ENCODE assay signal across 12 cellular contexts in genomic region chr12:32031109-32031508, GRCh38.
A peak's percentile ranks its signal among the peaks of the same experiment; 100 is the strongest.
DNase-seq lines count a peak whose midpoint lies in the region; ATAC-seq and TF ChIP-seq lines count a peak whose summit lies in the region.
"Had no signal": no experiment of that assay in that cellular context is flagged by ENCODE, and none has a peak within 500 bp of the region (broad histone marks: within the 10 kb centered on the region; RNA-seq: fewer than 3 reads in every experiment).

No MANE protein-coding gene starts in this region.

- no peak overlapping the region for H3K4me3 Mint-ChIP-seq in natural killer cell
- H3K4me3 Mint-ChIP-seq: activated naive CD8-positive, alpha-beta T cell treated with anti-CD3 and anti-CD28 coated beads, Interleukin-2, amount 10 ng/mL, durations not matched to agents 7 days and 5 days had no signal

- H3K9ac ChIP-seq in mesenchymal stem cell (ENCODE audit: low read length): no peak overlapping the region
- H3K9ac ChIP-seq: GM23248 had no signal

- no peak overlapping the region for H3K4me2 ChIP-seq in mesenchymal stem cell (ENCODE audit: low read length, poor library complexity, severe bottlenecking)

- intact Hi-C loops in natural killer cell (cut with micrococcal nuclease): no loop called here

- H3K4ac ChIP-seq in mesenchymal stem cell (ENCODE audit: low read depth in 1 of 2, low read length in 2 of 2): no peak overlapping the region

- H3K4me3 ChIP-seq in Jurkat, Clone E6-1 (ENCODE audit: low read length): no peak overlapping the region
- no peak overlapping the region for H3K4me3 ChIP-seq in mesenchymal stem cell (ENCODE audit: insufficient read depth in 1 of 2, low read depth in 1 of 2, low read length in 2 of 2)
- H3K4me3 ChIP-seq: GM23248 had no signal

- H3K36me3 Mint-ChIP-seq in natural killer cell: no peaks in the 10 kb centered on the region
- H3K36me3 Mint-ChIP-seq: activated naive CD8-positive, alpha-beta T cell treated with anti-CD3 and anti-CD28 coated beads, Interleukin-2, amount 10 ng/mL, durations not matched to agents 7 days and 5 days had no signal

- H2BK5ac ChIP-seq in mesenchymal stem cell (ENCODE audit: low read depth, low read length, poor library complexity, severe bottlenecking): no peak overlapping the region

- H3K18ac ChIP-seq in mesenchymal stem cell (ENCODE audit: low read depth in 1 of 2, low read length in 2 of 2): peak overlapping the region in 1 of 2 experiments; percentile 37

- peaks cover 3% of the 10 kb centered on the region for H3K4me1 ChIP-seq in mesenchymal stem cell (ENCODE audit: control insufficient read depth, insufficient read depth, low read depth, low read length)

- peaks cover 0 to 3% of the 10 kb centered on the region in 2 donors for H3K27me3 Mint-ChIP-seq in natural killer cell (ENCODE audit: low read depth in 2 of 2)

- DNase-seq in A172 (ENCODE audit: low spot score): peak; percentile 16
- peak; percentile 91 for DNase-seq in Jurkat, Clone E6-1 (ENCODE audit: low read depth, low spot score)
- DNase-seq in astrocyte of the hippocampus (ENCODE audit: low read depth, low spot score): peak; percentile 13
- no peak for DNase-seq in mesenchymal stem cell
- DNase-seq in substantia nigra (lab: John Stamatoyannopoulos, UW): no peak
- no peak for DNase-seq in natural killer cell
- DNase-seq in NCI-H2107 (lab: John Stamatoyannopoulos, UW): no peak
- DNase-seq: activated CD4-positive, alpha-beta T cell treated with anti-CD3 and anti-CD28 coated beads for 48 hours; activated naive CD8-positive, alpha-beta T cell treated with anti-CD3 and anti-CD28 coated beads, Interleukin-2, amount 10 ng/mL, durations not matched to agents 7 days and 5 days; GM23248 had no signal

- H3K79me1 ChIP-seq in mesenchymal stem cell (replicated peaks; ENCODE audit: low read length, poor library complexity, severe bottlenecking): no peaks in the 10 kb centered on the region

- WGBS in mesenchymal stem cell: 53% methylated on average over 2 of the region's 3 CpGs

- no peak overlapping the region for H2BK15ac ChIP-seq in mesenchymal stem cell (ENCODE audit: low read depth, poor library complexity, severe bottlenecking)

- H2BK12ac ChIP-seq in mesenchymal stem cell (ENCODE audit: low read length in 2 of 2): no peak overlapping the region

- H3K4me1 Mint-ChIP-seq in natural killer cell: peaks cover 2 to 8% of the 10 kb centered on the region in 2 donors

- no peak overlapping the region for H2AK5ac ChIP-seq in mesenchymal stem cell (ENCODE audit: low read length, severe bottlenecking)

- peak overlapping the region; percentile 5 for H4K8ac ChIP-seq in mesenchymal stem cell (ENCODE audit: low read length)

- no peak overlapping the region for H2AFZ ChIP-seq in mesenchymal stem cell (ENCODE audit: low read depth, low read length)
- H2AFZ ChIP-seq: GM23248 had no signal

- no peak for ATAC-seq in natural killer cell
- no peak for ATAC-seq in GM18517 (IDR thresholded peaks at IDR 0.05; ENCODE audit: unreplicated experiment)

- H2BK120ac ChIP-seq in mesenchymal stem cell (ENCODE audit: low read depth, low read length): no peak overlapping the region

- TF ChIP-seq CTCF in natural killer cell (IDR thresholded peaks at IDR 0.05): no peak

- no peaks in the 10 kb centered on the region for H3K9me3 ChIP-seq in mesenchymal stem cell (ENCODE audit: control insufficient read depth, low read length)

- no peaks in the 10 kb centered on the region for H3K36me3 ChIP-seq in mesenchymal stem cell (ENCODE audit: control insufficient read depth in 1 of 2, insufficient read depth in 2 of 2, low read depth in 1 of 2, low read length in 2 of 2)

- H4K91ac ChIP-seq in mesenchymal stem cell (ENCODE audit: low read length): no peak overlapping the region

- H3K9me3 Mint-ChIP-seq in natural killer cell: no peaks in the 10 kb centered on the region
- H3K9me3 Mint-ChIP-seq: activated naive CD8-positive, alpha-beta T cell treated with anti-CD3 and anti-CD28 coated beads, Interleukin-2, amount 10 ng/mL, durations not matched to agents 7 days and 5 days had no signal

- H3K14ac ChIP-seq in mesenchymal stem cell (ENCODE audit: low read length in 2 of 2): no peak overlapping the region

- peaks cover 3 to 7% of the 10 kb centered on the region in 2 experiments for H3K27me3 ChIP-seq in mesenchymal stem cell (ENCODE audit: control insufficient read depth in 1 of 2, insufficient read depth in 1 of 2, low read length in 2 of 2)

- H3K23ac ChIP-seq in mesenchymal stem cell (ENCODE audit: low read length in 2 of 2): no peak overlapping the region

- H3K27ac ChIP-seq in mesenchymal stem cell (ENCODE audit: low read length, poor library complexity, severe bottlenecking) (no peak overlapping the region), substantia nigra (ENCODE audit: low read depth, low read length, poor library complexity, severe bottlenecking) (no peak overlapping the region)
- H3K27ac ChIP-seq: GM23248, RWPE1 had no signal

- H3K27ac Mint-ChIP-seq in natural killer cell: no peak overlapping the region
- H3K27ac Mint-ChIP-seq: activated naive CD8-positive, alpha-beta T cell treated with anti-CD3 and anti-CD28 coated beads, Interleukin-2, amount 10 ng/mL, durations not matched to agents 7 days and 5 days had no signal

Comparison
In these comparisons a context has a peak if more than half of its experiments do, and no peak if none do; other contexts are left out.
1. DNase-seq: peak in A172 (single experiment), Jurkat, Clone E6-1 (single experiment) and astrocyte of the hippocampus (single experiment); none in mesenchymal stem cell (single experiment), substantia nigra (0 of 49), natural killer cell (single experiment) and NCI-H2107 (single experiment).